In genomic region chr3:184167786-184168185, GRCh38 we compare ENCODE assay signal across 13 cellular contexts.
"Had no signal": no experiment of that assay in that cellular context is flagged by ENCODE, and none has a peak within 500 bp of the region (broad histone marks: within the 10 kb centered on the region; RNA-seq: fewer than 3 reads in every experiment).

No MANE protein-coding gene starts in this region.

- H3K36me3 ChIP-seq: ovary had no signal

- ATAC-seq: left lobe of liver; stimulated activated memory B cell treated with anti-CD40 and anti-IgM and Interleukin-4, amounts not matched to agents 10 μg/mL and 1 μg/mL and 100 μg/mL, for 72 hours had no signal

- H3K27me3 ChIP-seq: heart right ventricle, ovary, tibial nerve had no signal

- H3K4me3 ChIP-seq: heart right ventricle, ovary, SK-N-MC, tibial nerve had no signal

- H3K27ac ChIP-seq: ovary, SK-N-MC, tibial nerve had no signal

- DNase-seq: activated CD4-positive, alpha-beta T cell treated with anti-CD3 and anti-CD28 coated beads for 4 hours; activated T-cell treated with anti-CD3 and anti-CD28 coated beads for 4 hours; amygdala; cerebellar nuclear complex; dermis blood vessel endothelial cell; nephron progenitor cell; ovary; small intestine had no signal

- H3K9me3 ChIP-seq: heart right ventricle, ovary, tibial nerve had no signal
